ENCODE assay signal across 8 cellular contexts in genomic region chr21:46634427-46634826, GRCh38. TPM values are rescaled to one million over a fixed set of nuclear protein-coding genes. Genes with fewer than 3 reads are reported as not detected.
DNase-seq lines count a peak whose midpoint lies in the region; ATAC-seq, FAIRE-seq and TF ChIP-seq lines count a peak whose summit lies in the region.

No MANE protein-coding gene starts in this region.

- WGBS in heart left ventricle, 4 donors, result 94 to 95% (median 95%) methylated on average over 8 of the region's 8 CpGs
- 90 to 93% methylated on average over 8 of the region's 8 CpGs for WGBS in upper lobe of left lung, 2 donors

- peak overlapping the region in 9 of 12 donors; percentile 69 to 99 (median 87) for H3K4me3 ChIP-seq in heart left ventricle
- H3K4me3 ChIP-seq in adipocyte (ENCODE audit: low read length), result peak overlapping the region; percentile 94
- H3K4me3 ChIP-seq in upper lobe of left lung, result peak overlapping the region in 3 of 4 donors; percentile 75 to 94 (median 93)

- H3K9ac ChIP-seq in adipocyte (ENCODE audit: low read length), result peak overlapping the region; percentile 97

- H3K36me3 ChIP-seq in heart left ventricle (peaks cover 0 to 13% (median 6%) of the 10 kb centered on the region in 9 donors), adipocyte (ENCODE audit: control insufficient read depth, insufficient read depth, low read length, severe bottlenecking) (peaks cover 6% of the 10 kb centered on the region), upper lobe of left lung (no peaks in the 10 kb centered on the region)

- TF ChIP-seq EP300 in upper lobe of left lung (IDR thresholded peaks at IDR 0.05), result no peak

- FAIRE-seq in H54 (lab: Jason Lieb, UNC), result no peak

- no peaks in the 10 kb centered on the region for H3K9me3 Mint-ChIP-seq in memory B cell

- no peaks in the 10 kb centered on the region for H3K9me3 ChIP-seq in heart left ventricle
- H3K9me3 ChIP-seq in adipocyte (ENCODE audit: control insufficient read depth, low read length), result no peaks in the 10 kb centered on the region
- no peaks in the 10 kb centered on the region for H3K9me3 ChIP-seq in upper lobe of left lung

- H3K4me1 Mint-ChIP-seq in memory B cell, result peaks cover 23% of the 10 kb centered on the region

- TF ChIP-seq CTCF in heart left ventricle (IDR thresholded peaks at IDR 0.05) (no peak), upper lobe of left lung (IDR thresholded peaks at IDR 0.05) (no peak), foreskin keratinocyte (conservative IDR thresholded peaks at IDR 0.05) (no peak)

- TF ChIP-seq POLR2A in heart left ventricle (IDR thresholded peaks at IDR 0.05) (no peak), upper lobe of left lung (IDR thresholded peaks at IDR 0.05) (no peak), H54 (IDR thresholded peaks at IDR 0.05; ENCODE audit: low read depth, low read length) (no peak)

- intact Hi-C loops in heart left ventricle (cut with DNase I) (loop anchor here in 2 of 10 donors (2.0 kb wide), 2 partner anchors 36 to 64 kb away; no protein-coding TSS in a partner anchor), Right ventricle myocardium inferior (cut with DNase I) (no loop called here)

- H3K27ac ChIP-seq in heart left ventricle (peak overlapping the region; percentile 90 to 99 (median 98)), upper lobe of left lung (peak overlapping the region; percentile 99 to 100 (median 100)), foreskin keratinocyte (no peak overlapping the region)

- no peaks in the 10 kb centered on the region for H3K27me3 ChIP-seq in heart left ventricle
- H3K27me3 ChIP-seq in adipocyte (replicated peaks; ENCODE audit: control insufficient read depth, insufficient read depth, low read length), result no peaks in the 10 kb centered on the region
- H3K27me3 ChIP-seq in upper lobe of left lung, result no peaks in the 10 kb centered on the region
- no peaks in the 10 kb centered on the region for H3K27me3 ChIP-seq in foreskin keratinocyte

- H3K27me3 Mint-ChIP-seq in memory B cell, result peaks cover 10% of the 10 kb centered on the region

- H3K27ac Mint-ChIP-seq in memory B cell, result peak overlapping the region; percentile 93

- peak overlapping the region; percentile 92 for H3K4me3 Mint-ChIP-seq in memory B cell

- DNase-seq in heart left ventricle, result no peak
- DNase-seq in Right ventricle myocardium inferior (ENCODE audit: missing footprints), result no peak
- no peak for DNase-seq in adipocyte (ENCODE audit: low read depth)
- DNase-seq in memory B cell (ENCODE audit: low spot score in 2 of 2), result no peak
- no peak for DNase-seq in upper lobe of left lung
- DNase-seq in foreskin keratinocyte, result no peak
- DNase-seq in H54 (ENCODE audit: insufficient read length, low spot score), result no peak

- ATAC-seq in heart left ventricle, result no peak
- ATAC-seq in Right ventricle myocardium inferior, result no peak
- ATAC-seq in memory B cell (ENCODE audit: low read depth), result no peak
- no peak for ATAC-seq in upper lobe of left lung (ENCODE audit: low FRiP score in 2 of 2)
- ATAC-seq in foreskin keratinocyte, result no peak
- no peak for ATAC-seq in GM21423 (IDR thresholded peaks at IDR 0.05; ENCODE audit: unreplicated experiment)

- H3K36me3 Mint-ChIP-seq in memory B cell, result peaks cover 4% of the 10 kb centered on the region

- H3K4me1 ChIP-seq in heart left ventricle (peaks cover 0 to 42% (median 36%) of the 10 kb centered on the region in 12 donors), adipocyte (ENCODE audit: control insufficient read depth, insufficient read depth, low read length) (peaks cover 40% of the 10 kb centered on the region), upper lobe of left lung (peaks cover 20 to 35% (median 32%) of the 10 kb centered on the region in 4 donors), foreskin keratinocyte (peaks cover 23% of the 10 kb centered on the region)

RNA-seq across cellular contexts. Expression of gene PRMT2, which starts 1.0 kb away (rescaled TPM):
- total RNA-seq in heart left ventricle (10 to 100 TPM; 35.1 to 74.8 (median 56.4) TPM), Right ventricle myocardium inferior (57.8 TPM), upper lobe of left lung (100 to 1,000 TPM in 5 of 6 donors, 10 to 100 TPM in 1; 91.6 to 152 (median 115) TPM), foreskin keratinocyte (92.0 and 93.0 TPM in 2 replicates)
- polyA plus RNA-seq in heart left ventricle (10 to 100 TPM; 27.3 to 53.1 TPM), foreskin keratinocyte (95.3 and 99.5 TPM in 2 replicates)

RNA-seq across cellular contexts. Expression of gene S100B, which starts 29.5 kb away (rescaled TPM):
- total RNA-seq in heart left ventricle (10 to 100 TPM in 2 of 9 donors, 1 to 10 TPM in 5, under 1 TPM in 2; 0.49 to 36.3 (median 3.3) TPM), Right ventricle myocardium inferior (8.3 TPM), upper lobe of left lung (1 to 10 TPM in 4 of 6 donors, not detected in 2; 1.8 to 4.5 (median 2.7) TPM), foreskin keratinocyte (0.17 TPM in 1 of 2 replicates, not detected in the other)
- polyA plus RNA-seq in heart left ventricle (1 to 10 TPM; 2.8 to 6.4 TPM), foreskin keratinocyte (0.21 TPM in 1 of 2 replicates, not detected in the other)
